In the genomic region with DNA sequence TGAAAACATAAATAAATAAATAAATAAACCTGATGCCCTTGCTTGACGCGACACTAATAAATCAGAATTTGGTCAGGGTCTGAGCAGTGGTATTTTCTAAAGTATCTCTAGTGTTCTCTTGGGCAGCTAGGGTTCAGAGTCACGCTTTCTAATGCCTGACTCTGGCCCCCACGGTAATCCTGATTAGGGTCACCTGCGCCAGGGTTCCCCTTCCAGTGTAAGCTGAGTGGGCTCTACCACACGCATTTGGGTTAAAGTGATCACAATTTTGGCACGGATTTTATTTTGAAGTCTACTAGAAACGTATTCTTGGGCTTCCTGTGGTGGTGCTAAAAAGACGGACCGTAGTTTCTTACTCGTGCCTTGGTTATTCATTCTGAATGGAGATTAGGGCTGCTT, we compare ENCODE assay signal across 8 cellular contexts. TPM values are rescaled to one million over a fixed set of nuclear protein-coding genes. Genes with fewer than 3 reads are reported as not detected.
DNase-seq lines count a peak whose midpoint lies in the region; ATAC-seq and TF ChIP-seq lines count a peak whose summit lies in the region.

No MANE protein-coding gene starts in this region.

- H3K4me3 ChIP-seq in ascending aorta (peak overlapping the region; percentile 72 to 74), right lobe of liver (peak overlapping the region; percentile 70 to 85 (median 81)), upper lobe of right lung (peak overlapping the region; percentile 64)

- intact Hi-C loops in ascending aorta (cut with DNase I) = loop anchor here (2.0 kb wide), 1 partner anchor 109 kb away; a partner anchor contains a TSS
- intact Hi-C loops in right lobe of liver (cut with DNase I) = no loop called here
- intact Hi-C loops in upper lobe of right lung (cut with DNase I) = no loop called here

- H3K27me3 ChIP-seq in ascending aorta (no peaks in the 10 kb centered on the region), right lobe of liver (no peaks in the 10 kb centered on the region), upper lobe of right lung (no peaks in the 10 kb centered on the region)

- no peak for TF ChIP-seq POLR2A in right lobe of liver (IDR thresholded peaks at IDR 0.05)

- peak; percentile 13 for ATAC-seq in HG03135 (IDR thresholded peaks at IDR 0.05; ENCODE audit: unreplicated experiment)
- peak in 2 of 4 donors; percentile 3 to 6 for ATAC-seq in right lobe of liver
- peak; percentile 3 for ATAC-seq in upper lobe of right lung
- ATAC-seq in GM19395 (IDR thresholded peaks at IDR 0.05; ENCODE audit: unreplicated experiment) = no peak

- H3K9me3 ChIP-seq in ascending aorta = no peaks in the 10 kb centered on the region
- no peaks in the 10 kb centered on the region for H3K9me3 ChIP-seq in right lobe of liver
- H3K9me3 ChIP-seq in upper lobe of right lung = no peaks in the 10 kb centered on the region

- H3K4me1 ChIP-seq in ascending aorta (peaks cover 4 to 10% of the 10 kb centered on the region in 2 donors), right lobe of liver (peaks cover 0 to 18% (median 5%) of the 10 kb centered on the region in 4 donors), upper lobe of right lung (peaks cover 18% of the 10 kb centered on the region)

- peak overlapping the region; percentile 80 to 81 for H3K27ac ChIP-seq in ascending aorta
- H3K27ac ChIP-seq in right lobe of liver = peak overlapping the region; percentile 55 to 71 (median 70)
- peak overlapping the region; percentile 77 for H3K27ac ChIP-seq in upper lobe of right lung

- peak; percentile 24 for DNase-seq in D341Med (ENCODE audit: low spot score)
- no peak for DNase-seq in ascending aorta (ENCODE audit: low spot score in 2 of 2)
- no peak for DNase-seq in right lobe of liver
- DNase-seq in upper lobe of right lung = no peak
- no peak for DNase-seq in NCI-H2029 (lab: John Stamatoyannopoulos, UW)
- DNase-seq in NCI-H69 (lab: John Stamatoyannopoulos, UW) = no peak

- peaks cover 11 to 18% of the 10 kb centered on the region in 2 donors for H3K36me3 ChIP-seq in ascending aorta
- peaks cover 0 to 17% (median 1%) of the 10 kb centered on the region in 4 donors for H3K36me3 ChIP-seq in right lobe of liver
- H3K36me3 ChIP-seq in upper lobe of right lung = peaks cover 40% of the 10 kb centered on the region

- WGBS in right lobe of liver (ENCODE audit: insufficient coverage, low coverage, low lambda C conversion rate, missing lambda C conversion rate) = 4% methylated on average over 7 of the region's 11 CpGs

- TF ChIP-seq CTCF in ascending aorta (IDR thresholded peaks at IDR 0.05) (no peak), right lobe of liver (IDR thresholded peaks at IDR 0.05) (no peak), upper lobe of right lung (IDR thresholded peaks at IDR 0.05) (no peak)

RNA-seq across cellular contexts. Expression of a gene that starts 0.7 kb away (rescaled TPM):
- 13.7 TPM for total RNA-seq in ascending aorta
- total RNA-seq in right lobe of liver = 10 to 100 TPM; 19.8 to 28.6 (median 24.8) TPM
- 39.6 TPM for total RNA-seq in upper lobe of right lung
